ENCODE assay signal across 6 cellular contexts in genomic region chr18:12247946-12248345, GRCh38. TPM values are rescaled to one million over a fixed set of nuclear protein-coding genes. Genes with fewer than 3 reads are reported as not detected.
"Had no signal": no experiment of that assay in that cellular context is flagged by ENCODE, and none has a peak within 500 bp of the region (broad histone marks: within the 10 kb centered on the region; RNA-seq: fewer than 3 reads in every experiment).

No MANE protein-coding gene starts in this region.

- H3K4me3 Mint-ChIP-seq: GM23338, H9 had no signal

- H3K9me3 Mint-ChIP-seq: GM23338 had no signal

- DNase-seq: H9, HCEC 1CT, IMR-90 had no signal

- H3K27ac Mint-ChIP-seq: GM23338, H9 had no signal

- H3K4me3 ChIP-seq: GM23338 had no signal

RNA-seq across cellular contexts. Expression of gene CIDEA, which starts 6.2 kb away (rescaled TPM):
- total RNA-seq: GM23338, H1, H9, HT-29, IMR-90 had no signal
- polyA plus RNA-seq: H1, IMR-90 had no signal
